16 cellular contexts compared by ENCODE assay signal in genomic region chr9:137705906-137706305, GRCh38.
DNase-seq lines count a peak whose midpoint lies in the region; ATAC-seq, FAIRE-seq and TF ChIP-seq lines count a peak whose summit lies in the region.
"Had no signal": no experiment of that assay in that cellular context is flagged by ENCODE, and none has a peak within 500 bp of the region (broad histone marks: within the 10 kb centered on the region; RNA-seq: fewer than 3 reads in every experiment).

No MANE protein-coding gene starts in this region.

- no peaks in the 10 kb centered on the region for H3K27me3 Mint-ChIP-seq in CD4-positive, alpha-beta T cell
- no peaks in the 10 kb centered on the region for H3K27me3 Mint-ChIP-seq in Calu3 (ENCODE audit: unreplicated experiment)

- peaks cover 4% of the 10 kb centered on the region for H3K9me3 Mint-ChIP-seq in CD4-positive, alpha-beta T cell
- peaks cover 4% of the 10 kb centered on the region for H3K9me3 Mint-ChIP-seq in Calu3 (ENCODE audit: low read depth, unreplicated experiment)

- intact Hi-C loops in CD4-positive, alpha-beta T cell (cut with DNase I, micrococcal nuclease), result no loop called here
- intact Hi-C loops in GM12878 (cut with micrococcal nuclease; ENCODE audit: unreplicated experiment) (no loop called here), Calu3 (cut with micrococcal nuclease; ENCODE audit: unreplicated experiment) (no loop called here)

- H3K27ac Mint-ChIP-seq in CD4-positive, alpha-beta T cell, result peak overlapping the region; percentile 58
- no peak overlapping the region for H3K27ac Mint-ChIP-seq in Calu3 (ENCODE audit: unreplicated experiment)
- H3K27ac Mint-ChIP-seq: HFFc6 had no signal

- no peak for TF ChIP-seq CTCF in CD4-positive, alpha-beta T cell (IDR thresholded peaks at IDR 0.05)
- no peak for TF ChIP-seq CTCF in GM12878 (IDR thresholded peaks at IDR 0.05 in 2 of 3, conservative IDR thresholded peaks at IDR 0.05 in 1 of 3; ENCODE audit: control insufficient read depth in 2 of 3, extremely low read depth in 1 of 3, insufficient read depth in 1 of 3, low read depth in 3 of 3, low read length in 3 of 3)
- no peak for TF ChIP-seq CTCF in Calu3 (IDR thresholded peaks at IDR 0.05; ENCODE audit: unreplicated experiment)

- peaks cover 47% of the 10 kb centered on the region for H3K79me2 ChIP-seq in GM12878 (ENCODE audit: control insufficient read depth, insufficient read depth, low read length)

- H4K20me1 ChIP-seq in GM12878 (ENCODE audit: control insufficient read depth, insufficient read depth), result no peaks in the 10 kb centered on the region

- DNase-seq in CD4-positive, alpha-beta T cell, result no peak
- DNase-seq in GM12878 (ENCODE audit: low read depth, low spot score) (no peak), DMS53 treated with DMSO at 0.1 percent for 48 hours (lab: John Stamatoyannopoulos, UW; ENCODE audit: unreplicated experiment) (no peak), ACHN (no peak), Calu3 (no peak), MV-4-11 (lab: John Stamatoyannopoulos, UW) (no peak)
- DNase-seq: HFFc6, NCI-H1694, retina had no signal

- H3K4me1 Mint-ChIP-seq in CD4-positive, alpha-beta T cell (ENCODE audit: low read depth), result peaks cover 56% of the 10 kb centered on the region
- H3K4me1 Mint-ChIP-seq in Calu3 (ENCODE audit: low read depth, unreplicated experiment), result no peaks in the 10 kb centered on the region

- no peak for FAIRE-seq in GM12878 (lab: Jason Lieb, UNC)
- FAIRE-seq: HepG2, urothelium cell line had no signal

- H2AFZ ChIP-seq in GM12878 (ENCODE audit: control insufficient read depth, low read depth, low read length), result no peak overlapping the region

- no peak overlapping the region for H3K27ac ChIP-seq in CD4-positive, alpha-beta T cell (ENCODE audit: low read depth, low read length)
- H3K27ac ChIP-seq in GM12878 (ENCODE audit: control insufficient read depth, insufficient read depth), result peak overlapping the region; percentile 71
- H3K27ac ChIP-seq: C4-2B, VCaP had no signal

- SMC1A ChIA-PET in GM12878 (lab: Charles Lee; ENCODE audit: uncharacterized antibody, unreplicated experiment), result interaction anchor here (1.8 to 3.0 kb wide), 3 partner anchors 8 to 52 kb away, joined by 5 to 9 read pairs (median 6); no protein-coding TSS in a partner anchor

- H3K9ac ChIP-seq in GM12878 (ENCODE audit: control insufficient read depth, insufficient read depth, low read length), result peak overlapping the region; percentile 28

- RAD21 ChIA-PET in GM12878 (lab: Charles Lee; ENCODE audit: unreplicated experiment), result interaction anchor here (0.9 kb wide), 1 partner anchor 33 kb away, joined by 5 read pairs; no protein-coding TSS in a partner anchor

- CTCF ChIA-PET in CD4-positive, alpha-beta T cell (lab: Charles Lee), result no interaction called here
- CTCF ChIA-PET in GM12878 (lab: Yijun Ruan, JAX) (interaction anchor here (1.8 kb wide), 1 partner anchor 33 kb away, joined by 7 read pairs; no protein-coding TSS in a partner anchor), Calu3 (lab: Charles Lee) (no interaction called here)

- peak; percentile 21 for ATAC-seq in CD4-positive, alpha-beta T cell (ENCODE audit: poor library complexity)
- ATAC-seq in GM18867 (IDR thresholded peaks at IDR 0.05; ENCODE audit: unreplicated experiment) (peak; percentile 34), HG02759 (IDR thresholded peaks at IDR 0.05; ENCODE audit: unreplicated experiment) (peak; percentile 17), GM12878 (peak; percentile 72)

- 17% methylated on average over 9 of the region's 10 CpGs for WGBS in GM12878 (ENCODE audit: insufficient coverage, insufficient replicate concordance, low lambda C conversion rate, missing lambda C conversion rate)

- H3K36me3 ChIP-seq in GM12878 (ENCODE audit: control insufficient read depth in 2 of 2, insufficient read depth in 2 of 2, low read length in 1 of 2), result peaks cover 0 to 1% of the 10 kb centered on the region in 2 experiments; a peak in 3 of 4 replicates

- peaks cover 36% of the 10 kb centered on the region for H3K36me3 Mint-ChIP-seq in CD4-positive, alpha-beta T cell (ENCODE audit: low read depth)
- H3K36me3 Mint-ChIP-seq in Calu3 (ENCODE audit: insufficient read depth, unreplicated experiment), result no peaks in the 10 kb centered on the region

- no peaks in the 10 kb centered on the region for H3K27me3 ChIP-seq in CD4-positive, alpha-beta T cell (ENCODE audit: control insufficient read depth, insufficient read depth, low read length)
- no peaks in the 10 kb centered on the region for H3K27me3 ChIP-seq in GM12878 (replicated peaks in 1 of 2; ENCODE audit: control insufficient read depth in 2 of 2, insufficient read depth in 2 of 2, low read length in 1 of 2)
- H3K27me3 ChIP-seq: Peyer's patch had no signal

- no peak for TF ChIP-seq EP300 in GM12878 (IDR thresholded peaks at IDR 0.05; ENCODE audit: borderline replicate concordance in 1 of 2, control insufficient read depth in 1 of 2, low read depth in 2 of 2, low read length in 2 of 2)

- POLR2A ChIA-PET in CD4-positive, alpha-beta T cell (lab: Charles Lee), result no interaction called here
- POLR2A ChIA-PET in GM12878 (lab: Charles Lee), result no interaction called here

- no peak for TF ChIP-seq RAD21 in GM12878 (IDR thresholded peaks at IDR 0.05; ENCODE audit: insufficient read depth, low read depth, low read length)

- H3K9me3 ChIP-seq in CD4-positive, alpha-beta T cell (ENCODE audit: control insufficient read depth, low read length), result peaks cover 17% of the 10 kb centered on the region
- H3K9me3 ChIP-seq in GM12878 (replicated peaks; ENCODE audit: control insufficient read depth, insufficient read depth, low read length), result peaks cover 22% of the 10 kb centered on the region

- H3K4me1 ChIP-seq in GM12878 (ENCODE audit: control insufficient read depth, insufficient read depth, low read length), result peaks cover 15% of the 10 kb centered on the region

- no peak overlapping the region for H3K4me3 Mint-ChIP-seq in CD4-positive, alpha-beta T cell
- H3K4me3 Mint-ChIP-seq in Calu3 (ENCODE audit: low read depth, unreplicated experiment), result no peak overlapping the region
- H3K4me3 Mint-ChIP-seq: HFFc6 had no signal

- peak overlapping the region; percentile 82 for H3K4me2 ChIP-seq in GM12878 (ENCODE audit: control insufficient read depth, insufficient read depth)

- BruUV-seq in GM12878 (replicated peaks; lab: Mats Ljungman, UMichigan) (no TSS peak), Calu3 (replicated peaks; lab: Mats Ljungman, UMichigan) (no TSS peak)

- in situ Hi-C loops in GM12878 (cut with MboI) (no loop called here), ACHN (cut with HindIII; ENCODE audit: low pct_ligation_motif_present, low pct_unique_long_range_greater_than_20kb, low sequenced_read_pairs) (no loop called here)

- TF ChIP-seq POLR2A in GM12878 (IDR thresholded peaks at IDR 0.05; ENCODE audit: low read depth, low read length), result no peak

- peak overlapping the region; percentile 49 for H3K4me3 ChIP-seq in GM12878
- H3K4me3 ChIP-seq: Peyer's patch had no signal

TF ChIP-seq in GM12878, 131 proteins besides CTCF, POLR2A, EP300 and RAD21:
- no peak for TF ChIP-seq SUZ12 (IDR thresholded peaks at IDR 0.05; ENCODE audit: unreplicated experiment)
- TF ChIP-seq JUND (IDR thresholded peaks at IDR 0.05; ENCODE audit: low read depth, low read length), result no peak
- TF ChIP-seq ZNF622 (IDR thresholded peaks at IDR 0.05), result no peak
- peak; percentile 55 for TF ChIP-seq PBX3 (IDR thresholded peaks at IDR 0.05; ENCODE audit: insufficient replicate concordance, low read depth, low read length)
- TF ChIP-seq TBL1XR1 (IDR thresholded peaks at IDR 0.05; ENCODE audit: low read depth, low read length), result no peak
- peak; percentile 64; the same call in 1 of the 2 replicates for TF ChIP-seq PKNOX1 (IDR thresholded peaks at IDR 0.05)
- no peak for TF ChIP-seq CBFB (IDR thresholded peaks at IDR 0.05; ENCODE audit: low read depth)
- 0 out of 2 replicates have a peak, but pooled peaks have one; percentile 66 for TF ChIP-seq SMARCA5 (IDR thresholded peaks at IDR 0.05)
- no peak for TF ChIP-seq BRCA1 (IDR thresholded peaks at IDR 0.05; ENCODE audit: low read depth, low read length)
- TF ChIP-seq MAX (IDR thresholded peaks at IDR 0.05; ENCODE audit: low read depth, low read length), result no peak
- TF ChIP-seq TARDBP (IDR thresholded peaks at IDR 0.05; ENCODE audit: borderline replicate concordance), result no peak

Comparison
In these comparisons a context has a peak if more than half of its experiments do, and no peak if none do; other contexts are left out.
1. ATAC-seq: peak in every context shown above with its lines; median percentile 72 in GM12878; 34 in GM18867; 21 in CD4-positive, alpha-beta T cell; 17 in HG02759.